In genomic region chr2:239817011-239817490, GRCh38 we compare ENCODE assay signal across 19 cellular contexts.
"Had no signal": no experiment of that assay in that cellular context is flagged by ENCODE, and none has a peak within 500 bp of the region (broad histone marks: within the 10 kb centered on the region; RNA-seq: fewer than 3 reads in every experiment).

No MANE protein-coding gene starts in this region.

- H3K4me1 Mint-ChIP-seq: immature natural killer cell; stimulated activated naive CD8-positive, alpha-beta T cell treated with anti-CD3 and anti-CD28 coated beads, Interleukin-15, amount 100 ng/mL, for 72 hours; T-helper 17 cell had no signal

- H3K9me3 ChIP-seq: neutrophil, spleen, uterus had no signal

- ATAC-seq: activated CD8-positive, alpha-beta T cell treated with anti-CD3 and anti-CD28 coated beads for 36 hours; foreskin keratinocyte; left cardiac atrium; right cardiac atrium; stimulated activated naive CD8-positive, alpha-beta T cell treated with anti-CD3 and anti-CD28 coated beads, Interleukin-15, amount 100 ng/mL, for 72 hours; T-helper 17 cell had no signal

- H3K9me3 Mint-ChIP-seq: activated CD8-positive, alpha-beta T cell treated with anti-CD3 and anti-CD28 coated beads for 36 hours; activated T-helper 1 cell treated with anti-CD3 and anti-CD28 coated beads, Interleukin-12 subunit alpha, Interleukin-12 subunit beta, Interleukin-2, Interleukin-4 antibody, amounts not matched to agents 30 ng/mL and 10 ng/mL and 1 ng/mL, durations not matched to agents 14 hours and 24 hours and 36 hours; immature natural killer cell; stimulated activated naive CD8-positive, alpha-beta T cell treated with anti-CD3 and anti-CD28 coated beads, Interleukin-15, amount 100 ng/mL, for 72 hours had no signal

- H3K27me3 Mint-ChIP-seq: activated CD8-positive, alpha-beta T cell treated with anti-CD3 and anti-CD28 coated beads for 36 hours had no signal

- H3K27me3 ChIP-seq: brain microvascular endothelial cell, foreskin keratinocyte, neutrophil, uterus had no signal

- H3K4me1 ChIP-seq: foreskin keratinocyte, spleen had no signal

- H3K27ac Mint-ChIP-seq: activated CD8-positive, alpha-beta T cell treated with anti-CD3 and anti-CD28 coated beads for 36 hours; activated T-helper 1 cell treated with anti-CD3 and anti-CD28 coated beads, Interleukin-12 subunit alpha, Interleukin-12 subunit beta, Interleukin-2, Interleukin-4 antibody, amounts not matched to agents 30 ng/mL and 10 ng/mL and 1 ng/mL, durations not matched to agents 14 hours and 24 hours and 36 hours; immature natural killer cell; progenitor cell of endocrine pancreas; stimulated activated naive CD8-positive, alpha-beta T cell treated with anti-CD3 and anti-CD28 coated beads, Interleukin-15, amount 100 ng/mL, for 72 hours; T-helper 17 cell had no signal

- H3K4me3 Mint-ChIP-seq: activated CD8-positive, alpha-beta T cell treated with anti-CD3 and anti-CD28 coated beads for 36 hours; activated T-helper 1 cell treated with anti-CD3 and anti-CD28 coated beads, Interleukin-12 subunit alpha, Interleukin-12 subunit beta, Interleukin-2, Interleukin-4 antibody, amounts not matched to agents 30 ng/mL and 10 ng/mL and 1 ng/mL, durations not matched to agents 14 hours and 24 hours and 36 hours; immature natural killer cell; stimulated activated naive CD8-positive, alpha-beta T cell treated with anti-CD3 and anti-CD28 coated beads, Interleukin-15, amount 100 ng/mL, for 72 hours; T-helper 17 cell had no signal

- H3K27ac ChIP-seq: brain microvascular endothelial cell, foreskin keratinocyte, neutrophil, spleen, uterus had no signal

- DNase-seq: activated CD4-positive, alpha-beta T cell treated with anti-CD3 and anti-CD28 coated beads for 48 hours; activated CD8-positive, alpha-beta T cell treated with anti-CD3 and anti-CD28 coated beads for 36 hours; activated naive CD4-positive, alpha-beta T cell treated with Interleukin-2 at 50 U/mL for 16 hours; anterior cingulate cortex; brain microvascular endothelial cell; cerebellar nuclear complex; effector CD8-positive, alpha-beta T cell; foreskin keratinocyte; immature natural killer cell; left cardiac atrium; right cardiac atrium; spleen; stimulated activated naive CD8-positive, alpha-beta T cell treated with anti-CD3 and anti-CD28 coated beads, Interleukin-15, amount 100 ng/mL, for 72 hours; T-helper 17 cell had no signal

- H3K36me3 ChIP-seq: brain microvascular endothelial cell, neutrophil, spleen, uterus had no signal

- H3K4me3 ChIP-seq: lung, spleen, uterus had no signal

- H3K36me3 Mint-ChIP-seq: immature natural killer cell had no signal
